Comparison of ENCODE assay signal across 8 cellular contexts in genomic region chrX:53421772-53422090, GRCh38. TPM values are rescaled to one million over a fixed set of nuclear protein-coding genes. Genes with fewer than 3 reads are reported as not detected.
DNase-seq lines count a peak whose midpoint lies in the region; ATAC-seq, FAIRE-seq and TF ChIP-seq lines count a peak whose summit lies in the region.

No MANE protein-coding gene starts in this region.

- H3K27ac Mint-ChIP-seq in neural progenitor cell = peak overlapping the region; percentile 100

- peak overlapping the region; percentile 79 for H4K5ac ChIP-seq in H1 (ENCODE audit: insufficient read length, low read depth, low read length)

- no peak for FAIRE-seq in H1 (lab: Jason Lieb, UNC)

- peaks cover 10% of the 10 kb centered on the region; the same call in 1 of the 2 replicates for H3K23me2 ChIP-seq in H1 (ENCODE audit: low read depth, low read length)

- TF ChIP-seq CTCF in OCI-LY3 (IDR thresholded peaks at IDR 0.05; ENCODE audit: low read depth, low read length) (no peak), H1 (IDR thresholded peaks at IDR 0.05; ENCODE audit: control extremely low read depth in 1 of 3, insufficient read depth in 1 of 3, low read depth in 1 of 3, low read length in 3 of 3) (no peak), neural progenitor cell (IDR thresholded peaks at IDR 0.05) (no peak)

- H4K8ac ChIP-seq in H1 (ENCODE audit: extremely low read depth, insufficient read depth, low read length) = peak overlapping the region; percentile 82; the same call in 1 of the 2 replicates

- H3K79me2 ChIP-seq in OCI-LY3 (ENCODE audit: low read length) (peaks cover 57% of the 10 kb centered on the region), H1 (ENCODE audit: control insufficient read depth in 1 of 2, insufficient read depth in 2 of 2, low read length in 2 of 2) (peaks cover 14 to 49% of the 10 kb centered on the region in 2 experiments), neural progenitor cell (ENCODE audit: low read depth) (peaks cover 52% of the 10 kb centered on the region)

- H3K4ac ChIP-seq in H1 (replicated peaks; ENCODE audit: insufficient read length, low read depth, low read length) = no peak overlapping the region

- no peak overlapping the region for H2BK15ac ChIP-seq in H1 (ENCODE audit: low read length)

- H3K9me3 ChIP-seq in OCI-LY3 (ENCODE audit: insufficient read depth, low read length) = no peaks in the 10 kb centered on the region
- H3K9me3 ChIP-seq in H1 (ENCODE audit: insufficient read depth in 2 of 2, low read depth in 1 of 2, low read length in 1 of 2) = no peaks in the 10 kb centered on the region
- H3K9me3 ChIP-seq in neural progenitor cell (ENCODE audit: low read depth) = no peaks in the 10 kb centered on the region

- H3K4me1 Mint-ChIP-seq in neural progenitor cell = peaks cover 15% of the 10 kb centered on the region

- peaks cover 13% of the 10 kb centered on the region for H3K36me3 ChIP-seq in OCI-LY3 (replicated peaks; ENCODE audit: low read depth, low read length)
- no peaks in the 10 kb centered on the region; a peak in 1 of 8 replicates for H3K36me3 ChIP-seq in H1 (ENCODE audit: control insufficient read depth in 2 of 4, insufficient read depth in 4 of 4, low read length in 3 of 4)
- H3K36me3 ChIP-seq in neural progenitor cell = no peaks in the 10 kb centered on the region

- H3K4me1 ChIP-seq in OCI-LY3 (ENCODE audit: low read length) (peaks cover 13% of the 10 kb centered on the region), H1 (replicated peaks in 1 of 4; ENCODE audit: control insufficient read depth in 3 of 4, insufficient read depth in 4 of 4, low read length in 3 of 4) (peaks cover 0 to 8% (median 4%) of the 10 kb centered on the region in 4 experiments; a peak in 5 of 7 replicates), neural progenitor cell (peaks cover 4% of the 10 kb centered on the region)

- H3K14ac ChIP-seq in H1 (ENCODE audit: insufficient read length) = no peak overlapping the region

- H3K4me3 ChIP-seq in OCI-LY3 (ENCODE audit: low read length) = peak overlapping the region; percentile 88
- peak overlapping the region; percentile 74 to 79 (median 78) for H3K4me3 ChIP-seq in H1 (ENCODE audit: extremely low read depth in 1 of 4, insufficient read depth in 2 of 4, low read depth in 3 of 4, low read length in 4 of 4)
- H3K4me3 ChIP-seq in neural progenitor cell = peak overlapping the region; percentile 69

- peak overlapping the region; percentile 60; the same call in 1 of the 2 replicates for H2BK5ac ChIP-seq in H1 (ENCODE audit: low read depth, low read length)

- H3K36me3 Mint-ChIP-seq in neural progenitor cell = no peaks in the 10 kb centered on the region

- TF ChIP-seq EP300 in H1 (IDR thresholded peaks at IDR 0.05; ENCODE audit: borderline replicate concordance in 1 of 2, low read depth in 2 of 2, low read length in 2 of 2) = no peak

- H3K79me1 ChIP-seq in H1 (ENCODE audit: low read depth, low read length) = no peaks in the 10 kb centered on the region; the same call in 1 of the 2 replicates

- peak overlapping the region; percentile 16 for H3K56ac ChIP-seq in H1 (replicated peaks; ENCODE audit: insufficient read length, low read depth, low read length)

- H4K91ac ChIP-seq in H1 (replicated peaks; ENCODE audit: insufficient read length, low read length) = no peak overlapping the region

- CTCF ChIA-PET in H1 (lab: Charles Lee; ENCODE audit: partially characterized antibody) = interaction anchor here (0.9 to 1.3 kb wide), 3 partner anchors 9 to 24 kb away, joined by 3 read pairs; partner anchors contain the start of gene HSD17B10

- peaks cover 14% of the 10 kb centered on the region for H3F3A ChIP-seq in neural progenitor cell (ENCODE audit: low read depth)

- no peak overlapping the region for H2BK120ac ChIP-seq in H1 (replicated peaks; ENCODE audit: low read depth, low read length)

- no peak overlapping the region for H2BK12ac ChIP-seq in H1 (ENCODE audit: low read depth, low read length)

- H3K18ac ChIP-seq in H1 (ENCODE audit: extremely low read depth, low read length) = no peak overlapping the region

- no peak for TF ChIP-seq RAD21 in H1 (IDR thresholded peaks at IDR 0.05 in 1 of 2, conservative IDR thresholded peaks at IDR 0.05 in 1 of 2; ENCODE audit: low read depth in 2 of 2, low read length in 2 of 2)

- peaks cover 5% of the 10 kb centered on the region for H3K27me3 Mint-ChIP-seq in neural progenitor cell (ENCODE audit: insufficient read depth, low read depth)

- DNase-seq in NCI-H1092 (lab: John Stamatoyannopoulos, UW) (peak; percentile 45), NCI-H1092 treated with DMSO at 0.1 percent for 48 hours (lab: John Stamatoyannopoulos, UW) (no peak), H1 (ENCODE audit: low read depth in 1 of 2, low spot score in 2 of 2) (no peak), neural progenitor cell (ENCODE audit: low spot score) (no peak), epidermal melanocyte (ENCODE audit: insufficient read length, low spot score) (no peak), cerebellum (ENCODE audit: low spot score) (no peak)

- WGBS in H1 (ENCODE audit: extremely low coverage in 1 of 2, insufficient coverage in 1 of 2, insufficient read length in 1 of 2, insufficient replicate concordance in 2 of 2, low coverage in 1 of 2, low lambda C conversion rate in 2 of 2, missing lambda C conversion rate in 1 of 2), 2 experiments = 6% methylated on average over 15 of the region's 15 CpGs; no CpG with 5 or more reads in 1 of the 2 experiments

- POLR2A ChIA-PET in H1 (lab: Charles Lee; ENCODE audit: partially characterized antibody) = interaction anchor here (0.9 to 2.8 kb wide), 13 partner anchors 8 to 261 kb away, joined by 3 to 33 read pairs (median 5); partner anchors contain the start of genes HSD17B10 and KDM5C

- no peak overlapping the region for H2BK20ac ChIP-seq in H1 (ENCODE audit: low read length)

- TF ChIP-seq POLR2A in H1 (IDR thresholded peaks at IDR 0.05; ENCODE audit: control extremely low read depth in 1 of 2, low read depth in 2 of 2, low read length in 2 of 2) = no peak

- H3K27me3 ChIP-seq in OCI-LY3 (ENCODE audit: low read depth, low read length) = no peaks in the 10 kb centered on the region
- H3K27me3 ChIP-seq in H1 (replicated peaks in 1 of 4; ENCODE audit: control insufficient read depth in 3 of 4, extremely low read depth in 1 of 4, insufficient read depth in 3 of 4, low read length in 3 of 4) = no peaks in the 10 kb centered on the region
- H3K27me3 ChIP-seq in neural progenitor cell = no peaks in the 10 kb centered on the region

- no peak overlapping the region for H3K23ac ChIP-seq in H1 (ENCODE audit: insufficient read length)

- peak overlapping the region; percentile 93 for H3K27ac ChIP-seq in OCI-LY3 (ENCODE audit: low read length)
- peak overlapping the region; percentile 97 for H3K27ac ChIP-seq in H1 (ENCODE audit: low read depth, low read length)
- peak overlapping the region; percentile 95 for H3K27ac ChIP-seq in neural progenitor cell

- peak overlapping the region; percentile 97 for H3K4me3 Mint-ChIP-seq in neural progenitor cell

- H2AK5ac ChIP-seq in H1 (ENCODE audit: low read depth, low read length) = no peak overlapping the region

- ATAC-seq in HG02571 (IDR thresholded peaks at IDR 0.05; ENCODE audit: unreplicated experiment) = peak; percentile 14

- peaks cover 14% of the 10 kb centered on the region for H4K20me1 ChIP-seq in OCI-LY3 (ENCODE audit: insufficient read depth, low read length)
- H4K20me1 ChIP-seq in H1 (replicated peaks in 1 of 2; ENCODE audit: control insufficient read depth in 1 of 2, insufficient read depth in 2 of 2, low read length in 2 of 2) = peaks cover 4 to 5% of the 10 kb centered on the region in 2 experiments
- H4K20me1 ChIP-seq in neural progenitor cell (ENCODE audit: low read depth) = peaks cover 19% of the 10 kb centered on the region

- H3K9ac ChIP-seq in OCI-LY3 (ENCODE audit: low read length) (peak overlapping the region; percentile 99), H1 (replicated peaks in 1 of 4; ENCODE audit: extremely low read depth in 1 of 4, low read depth in 3 of 4, low read length in 3 of 4) (peak overlapping the region; percentile 95 to 97 (median 96)), neural progenitor cell (peak overlapping the region; percentile 92)

- H2AFZ ChIP-seq in OCI-LY3 (ENCODE audit: low read depth, low read length) (no peak overlapping the region), H1 (ENCODE audit: low read length) (no peak overlapping the region), neural progenitor cell (replicated peaks) (peak overlapping the region; percentile 39)

- H3K9me3 Mint-ChIP-seq in neural progenitor cell = peaks cover 5% of the 10 kb centered on the region

- H3K4me2 ChIP-seq in OCI-LY3 (ENCODE audit: low read length) (peak overlapping the region; percentile 98), H1 (ENCODE audit: insufficient read depth in 1 of 2, low read depth in 2 of 2, low read length in 2 of 2) (peak overlapping the region; percentile 82 to 85; a peak in 3 of 4 replicates), neural progenitor cell (peak overlapping the region; percentile 85)

RNA-seq across cellular contexts. Expression of gene SMC1A, which starts 0.7 kb away (rescaled TPM):
- 98.1 and 104 TPM in 2 replicates for total RNA-seq in H1 (2021; fragmentation: NEBNext Ultra II Directional; extraction: Animal tissue kit (Norgen Biotek cat#: 25700))
- 22.2 and 23.6 TPM in 2 replicates for polyA plus RNA-seq in H1 (2011; rRNA removed)
- polyA plus RNA-seq in H1 (2011; cell fraction: cytosol; rRNA removed) = 40.1 TPM
- 39.9 TPM for polyA plus RNA-seq in H1 (2011; cell fraction: nucleus; rRNA removed)
- polyA plus RNA-seq in H1 (2012, experiment 1 of 2) = 60.2 to 103 TPM (median 76.3 TPM) in 4 replicates
- polyA plus RNA-seq in H1 (2012, experiment 2 of 2) = 3.6 TPM
- 69.5 TPM for polyA plus RNA-seq in H1 (2013, experiment 1 of 2)
- polyA plus RNA-seq in H1 (2013, experiment 2 of 2) = 71.4 TPM
- polyA minus RNA-seq in H1 (2011; rRNA and poly(A)+ RNA removed) = 62.3 and 74.3 TPM in 2 replicates
- 62.3 TPM for polyA minus RNA-seq in H1 (2011; cell fraction: cytosol; rRNA and poly(A)+ RNA removed)
- polyA minus RNA-seq in H1 (2011; cell fraction: nucleus; rRNA and poly(A)+ RNA removed) = 54.4 TPM
- total RNA-seq in neural progenitor cell (ENCODE audit: low replicate concordance) (80.4 and 82.2 TPM in 2 replicates), cerebellum (31.8 TPM)

RNA-seq across cellular contexts. Expression of gene RIBC1, which starts 0.9 kb away (rescaled TPM):
- total RNA-seq in H1 (2021; fragmentation: NEBNext Ultra II Directional; extraction: Animal tissue kit (Norgen Biotek cat#: 25700)) = 0.82 and 0.97 TPM in 2 replicates
- 0.41 and 0.46 TPM in 2 replicates for polyA plus RNA-seq in H1 (2011; rRNA removed)
- polyA plus RNA-seq in H1 (2011; cell fraction: cytosol; rRNA removed) = 0.62 TPM
- 0.66 TPM for polyA plus RNA-seq in H1 (2011; cell fraction: nucleus; rRNA removed)
- 0.97 to 1.9 TPM (median 1.3 TPM) in 4 replicates for polyA plus RNA-seq in H1 (2012, experiment 1 of 2)
- polyA plus RNA-seq in H1 (2012, experiment 2 of 2) = 0.20 TPM
- 0.61 TPM for polyA plus RNA-seq in H1 (2013, experiment 1 of 2)
- 0.70 TPM for polyA plus RNA-seq in H1 (2013, experiment 2 of 2)
- 0.41 TPM in 2 replicates for polyA minus RNA-seq in H1 (2011; rRNA and poly(A)+ RNA removed)
- polyA minus RNA-seq in H1 (2011; cell fraction: cytosol; rRNA and poly(A)+ RNA removed) = not detected
- polyA minus RNA-seq in H1 (2011; cell fraction: nucleus; rRNA and poly(A)+ RNA removed) = 0.60 TPM
- total RNA-seq in neural progenitor cell (ENCODE audit: low replicate concordance) (0.62 and 1.5 TPM in 2 replicates), cerebellum (1.7 TPM)

RNA-seq across cellular contexts. Expression of gene HSD17B10, which starts 12.4 kb away (rescaled TPM):
- total RNA-seq in H1 (2021; fragmentation: NEBNext Ultra II Directional; extraction: Animal tissue kit (Norgen Biotek cat#: 25700)) = 114 and 116 TPM in 2 replicates
- 223 and 236 TPM in 2 replicates for polyA plus RNA-seq in H1 (2011; rRNA removed)
- 227 TPM for polyA plus RNA-seq in H1 (2011; cell fraction: cytosol; rRNA removed)
- 156 TPM for polyA plus RNA-seq in H1 (2011; cell fraction: nucleus; rRNA removed)
- 129 to 187 TPM (median 174 TPM) in 4 replicates for polyA plus RNA-seq in H1 (2012, experiment 1 of 2)
- polyA plus RNA-seq in H1 (2012, experiment 2 of 2) = 204 TPM
- polyA plus RNA-seq in H1 (2013, experiment 1 of 2) = 104 TPM
- polyA plus RNA-seq in H1 (2013, experiment 2 of 2) = 99.9 TPM
- 107 and 123 TPM in 2 replicates for polyA minus RNA-seq in H1 (2011; rRNA and poly(A)+ RNA removed)
- polyA minus RNA-seq in H1 (2011; cell fraction: cytosol; rRNA and poly(A)+ RNA removed) = 44.4 TPM
- 29.3 TPM for polyA minus RNA-seq in H1 (2011; cell fraction: nucleus; rRNA and poly(A)+ RNA removed)
- total RNA-seq in neural progenitor cell (ENCODE audit: low replicate concordance) (66.3 and 103 TPM in 2 replicates), cerebellum (21.6 TPM)
